11 cellular contexts compared by ENCODE assay signal in the genomic region with DNA sequence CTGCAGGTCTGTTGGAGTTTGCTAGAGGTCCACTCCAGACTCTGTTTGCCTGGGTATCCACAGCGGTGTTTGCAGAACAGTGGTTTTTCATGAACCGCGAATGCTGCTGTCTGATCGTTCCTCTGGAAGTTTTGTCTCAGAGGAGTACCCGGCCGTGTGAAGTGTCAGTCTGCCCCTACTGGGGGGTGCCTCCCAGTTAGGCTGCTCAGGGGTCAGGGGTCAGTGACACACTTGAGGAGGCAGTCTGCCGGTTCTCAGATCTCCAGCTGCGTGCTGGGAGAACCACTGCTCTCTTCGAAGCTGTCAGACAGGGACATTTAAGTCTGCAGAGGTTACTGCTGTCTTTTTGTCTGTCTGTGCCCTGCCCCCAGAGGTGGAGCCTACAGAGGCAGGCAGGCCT. TPM values are rescaled to one million over a fixed set of nuclear protein-coding genes. Genes with fewer than 3 reads are reported as not detected.
DNase-seq lines count a peak whose midpoint lies in the region; ATAC-seq and TF ChIP-seq lines count a peak whose summit lies in the region.
"Not testable (repeated sequence)": the region's sequence is repeated elsewhere in the genome, so short reads cannot be mapped to it uniquely, and the experiment has no call there.
"Had no signal": no experiment of that assay in that cellular context is flagged by ENCODE, and none has a peak within 500 bp of the region (broad histone marks: within the 10 kb centered on the region; RNA-seq: fewer than 3 reads in every experiment).

No MANE protein-coding gene starts in this region.

- H3K27me3 Mint-ChIP-seq in T-helper 1 cell treated with Interleukin-12 subunit alpha and Interleukin-12 subunit beta and Interleukin-4 antibody, amounts not matched to agents 30 μg/mL and 1 μg/mL, for 36 hours (ENCODE audit: low read depth) = peaks cover 19% of the 10 kb centered on the region
- not testable (repeated sequence) for H3K27me3 Mint-ChIP-seq in activated T-cell treated with anti-CD3 and anti-CD28 coated beads, Interleukin-2, amount 50 U/mL, for 72 hours (ENCODE audit: low read depth); central memory CD8-positive, alpha-beta T cell; nephron (ENCODE audit: low read depth); stimulated activated naive B cell treated with anti-CD40 and anti-IgM and Interleukin-4, amounts not matched to agents 10 μg/mL and 1 μg/mL and 100 μg/mL, for 72 hours

- intact Hi-C loops in left ventricle myocardium inferior (cut with micrococcal nuclease) = not testable (repeated sequence)

- DNase-seq in HFF-Myc (ENCODE audit: extremely low read depth, low read depth); activated T-cell treated with anti-CD3 and anti-CD28 coated beads, Interleukin-2, amount 50 U/mL, for 72 hours; central memory CD8-positive, alpha-beta T cell (ENCODE audit: low spot score in 2 of 2); left ventricle myocardium inferior; stimulated activated naive B cell treated with anti-CD40 and anti-IgM and Interleukin-4, amounts not matched to agents 10 μg/mL and 1 μg/mL and 100 μg/mL, for 72 hours: not testable (repeated sequence)

- not testable (repeated sequence) for H3K36me3 Mint-ChIP-seq in T-helper 1 cell treated with Interleukin-12 subunit alpha and Interleukin-12 subunit beta and Interleukin-4 antibody, amounts not matched to agents 30 μg/mL and 1 μg/mL, for 36 hours (ENCODE audit: low read depth); activated T-cell treated with anti-CD3 and anti-CD28 coated beads, Interleukin-2, amount 50 U/mL, for 72 hours (ENCODE audit: insufficient read depth in 2 of 2); central memory CD8-positive, alpha-beta T cell (ENCODE audit: insufficient read depth); nephron (ENCODE audit: low read depth); stimulated activated naive B cell treated with anti-CD40 and anti-IgM and Interleukin-4, amounts not matched to agents 10 μg/mL and 1 μg/mL and 100 μg/mL, for 72 hours

- H3K27me3 ChIP-seq in left ventricle myocardium inferior (ENCODE audit: low read depth) = not testable (repeated sequence)

- H3K4me3 ChIP-seq in HFF-Myc (replicated peaks; ENCODE audit: low read depth, low read length) = peak overlapping the region; percentile 36; the same call in 1 of the 2 replicates
- peak overlapping the region; percentile 72 for H3K4me3 ChIP-seq in left ventricle myocardium inferior

- peaks cover 17% of the 10 kb centered on the region for H3K4me1 Mint-ChIP-seq in T-helper 1 cell treated with Interleukin-12 subunit alpha and Interleukin-12 subunit beta and Interleukin-4 antibody, amounts not matched to agents 30 μg/mL and 1 μg/mL, for 36 hours (ENCODE audit: low read depth)
- peaks cover 19% of the 10 kb centered on the region for H3K4me1 Mint-ChIP-seq in activated T-cell treated with anti-CD3 and anti-CD28 coated beads, Interleukin-2, amount 50 U/mL, for 72 hours (ENCODE audit: low read depth)
- not testable (repeated sequence) for H3K4me1 Mint-ChIP-seq in central memory CD8-positive, alpha-beta T cell; nephron; stimulated activated naive B cell treated with anti-CD40 and anti-IgM and Interleukin-4, amounts not matched to agents 10 μg/mL and 1 μg/mL and 100 μg/mL, for 72 hours

- H3K27ac ChIP-seq in C4-2B = peak overlapping the region; percentile 76
- not testable (repeated sequence) for H3K27ac ChIP-seq in left ventricle myocardium inferior (replicated peaks)

- H3K9me3 Mint-ChIP-seq in T-helper 1 cell treated with Interleukin-12 subunit alpha and Interleukin-12 subunit beta and Interleukin-4 antibody, amounts not matched to agents 30 μg/mL and 1 μg/mL, for 36 hours; activated T-cell treated with anti-CD3 and anti-CD28 coated beads, Interleukin-2, amount 50 U/mL, for 72 hours; central memory CD8-positive, alpha-beta T cell; stimulated activated naive B cell treated with anti-CD40 and anti-IgM and Interleukin-4, amounts not matched to agents 10 μg/mL and 1 μg/mL and 100 μg/mL, for 72 hours: not testable (repeated sequence)
- H3K9me3 Mint-ChIP-seq in nephron = peaks cover 19% of the 10 kb centered on the region

- TF ChIP-seq CTCF in C4-2B (conservative IDR thresholded peaks at IDR 0.05); HFF-Myc (IDR thresholded peaks at IDR 0.05; ENCODE audit: low read depth, low read length, missing control alignments); left ventricle myocardium inferior (IDR thresholded peaks at IDR 0.05; ENCODE audit: borderline replicate concordance); nephron (IDR thresholded peaks at IDR 0.05; ENCODE audit: unreplicated experiment in 3 of 3): not testable (repeated sequence)

- H3K27ac Mint-ChIP-seq in T-helper 1 cell treated with Interleukin-12 subunit alpha and Interleukin-12 subunit beta and Interleukin-4 antibody, amounts not matched to agents 30 μg/mL and 1 μg/mL, for 36 hours; activated T-cell treated with anti-CD3 and anti-CD28 coated beads, Interleukin-2, amount 50 U/mL, for 72 hours; stimulated activated naive B cell treated with anti-CD40 and anti-IgM and Interleukin-4, amounts not matched to agents 10 μg/mL and 1 μg/mL and 100 μg/mL, for 72 hours: not testable (repeated sequence)
- H3K27ac Mint-ChIP-seq in central memory CD8-positive, alpha-beta T cell (ENCODE audit: low read depth) = peak overlapping the region; percentile 85
- H3K27ac Mint-ChIP-seq in nephron = peak overlapping the region in 2 of 3 experiments; percentile 89 to 98

- not testable (repeated sequence) for H3K9me3 ChIP-seq in left ventricle myocardium inferior (replicated peaks)

- peaks cover 13% of the 10 kb centered on the region for H3K4me1 ChIP-seq in left ventricle myocardium inferior

- not testable (repeated sequence) for ATAC-seq in activated T-cell treated with anti-CD3 and anti-CD28 coated beads, Interleukin-2, amount 50 U/mL, for 72 hours (replicated peaks in 1 of 2); central memory CD8-positive, alpha-beta T cell (replicated peaks; ENCODE audit: extremely low read depth, poor library complexity, severe bottlenecking); stimulated activated naive B cell treated with anti-CD40 and anti-IgM and Interleukin-4, amounts not matched to agents 10 μg/mL and 1 μg/mL and 100 μg/mL, for 72 hours (replicated peaks)

- H3K4me3 Mint-ChIP-seq in T-helper 1 cell treated with Interleukin-12 subunit alpha and Interleukin-12 subunit beta and Interleukin-4 antibody, amounts not matched to agents 30 μg/mL and 1 μg/mL, for 36 hours = peak overlapping the region; percentile 86
- peak overlapping the region; percentile 83 to 94 for H3K4me3 Mint-ChIP-seq in activated T-cell treated with anti-CD3 and anti-CD28 coated beads, Interleukin-2, amount 50 U/mL, for 72 hours
- H3K4me3 Mint-ChIP-seq in central memory CD8-positive, alpha-beta T cell = peak overlapping the region; percentile 91
- peak overlapping the region; percentile 95 to 99 (median 97) for H3K4me3 Mint-ChIP-seq in nephron
- peak overlapping the region; percentile 84 to 93 for H3K4me3 Mint-ChIP-seq in stimulated activated naive B cell treated with anti-CD40 and anti-IgM and Interleukin-4, amounts not matched to agents 10 μg/mL and 1 μg/mL and 100 μg/mL, for 72 hours

- H3K36me3 ChIP-seq in left ventricle myocardium inferior = not testable (repeated sequence)

RNA-seq across cellular contexts. Expression of gene ACR, which starts 18.4 kb away (rescaled TPM):
- not detected for total RNA-seq in activated T-cell treated with anti-CD3 and anti-CD28 coated beads, Interleukin-2, amount 50 U/mL, for 72 hours
- total RNA-seq in left ventricle myocardium inferior = 0.30 TPM
- total RNA-seq: fibroblast of lung, left ventricle myocardium superior, M059J had no signal

RNA-seq across cellular contexts. Expression of gene RABL2B, which starts 27.0 kb away (rescaled TPM):
- 10 to 100 TPM; 26.6 to 29.4 TPM for total RNA-seq in activated T-cell treated with anti-CD3 and anti-CD28 coated beads, Interleukin-2, amount 50 U/mL, for 72 hours
- total RNA-seq in left ventricle myocardium inferior = 8.7 TPM
